In the genomic region with DNA sequence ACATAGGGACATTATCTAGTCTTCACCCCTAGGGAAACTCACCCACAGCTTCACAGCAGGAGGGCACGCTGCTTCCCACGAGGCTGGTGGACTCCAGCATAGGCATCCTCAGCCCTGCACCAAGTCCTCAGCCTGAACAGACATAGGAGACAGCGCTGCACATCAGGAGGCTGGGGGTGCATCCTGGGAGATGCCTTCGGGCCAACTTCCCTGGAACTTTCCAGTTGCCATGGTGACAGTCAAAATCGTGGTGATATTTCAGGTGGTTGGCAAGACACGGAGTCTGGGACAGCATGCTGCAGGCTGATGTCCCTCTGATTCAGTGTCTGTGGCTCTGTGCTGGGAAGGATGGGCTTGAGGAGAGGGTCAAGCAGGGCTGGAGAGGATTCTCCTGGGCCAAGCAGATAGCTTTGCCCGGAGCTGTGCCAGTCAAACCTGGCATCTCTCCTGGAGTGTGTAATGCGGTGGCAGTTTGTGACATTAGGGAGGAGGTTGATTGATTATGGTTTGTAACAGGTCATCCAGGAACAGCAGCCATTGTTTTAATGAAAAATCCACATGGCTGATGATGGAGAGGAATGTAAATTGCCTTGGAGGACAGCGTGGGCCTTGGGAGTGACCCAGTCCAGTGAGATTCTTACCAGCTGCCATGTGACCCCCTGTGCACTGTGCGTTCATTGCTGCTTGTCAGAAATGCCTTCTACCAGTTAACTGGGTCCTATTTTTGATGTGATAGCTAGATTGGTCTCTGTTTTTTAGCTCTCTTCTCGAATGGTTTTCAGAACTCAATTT, we compare ENCODE assay signal across 14 cellular contexts. TPM values are rescaled to one million over a fixed set of nuclear protein-coding genes. Genes with fewer than 3 reads are reported as not detected.
DNase-seq lines count a peak whose midpoint lies in the region; ATAC-seq, FAIRE-seq and TF ChIP-seq lines count a peak whose summit lies in the region.
"Had no signal": no experiment of that assay in that cellular context is flagged by ENCODE, and none has a peak within 500 bp of the region (broad histone marks: within the 10 kb centered on the region; RNA-seq: fewer than 3 reads in every experiment).

No MANE protein-coding gene starts in this region.

- no peak for ATAC-seq in omental fat pad (ENCODE audit: low FRiP score)

- no peaks in the 10 kb centered on the region for H3K36me3 Mint-ChIP-seq in CD8-positive, alpha-beta memory T cell
- no peaks in the 10 kb centered on the region for H3K36me3 Mint-ChIP-seq in nephron (ENCODE audit: low read depth)

- TF ChIP-seq CTCF in nephron (IDR thresholded peaks at IDR 0.05; ENCODE audit: unreplicated experiment in 3 of 3) (no peak), omental fat pad (IDR thresholded peaks at IDR 0.05) (no peak)

- peaks cover 92 to 99% (median 99%) of the 10 kb centered on the region in 3 donors for H3K4me1 Mint-ChIP-seq in CD8-positive, alpha-beta memory T cell
- H3K4me1 Mint-ChIP-seq in nephron, result peaks cover 19% of the 10 kb centered on the region

- H3K27ac ChIP-seq in CD8-positive, alpha-beta memory T cell (ENCODE audit: low read depth, low read length), result no peak overlapping the region
- H3K27ac ChIP-seq: thyroid gland had no signal

- no peak for DNase-seq in CD8-positive, alpha-beta memory T cell
- DNase-seq in NCI-H69 (lab: John Stamatoyannopoulos, UW) (peak; percentile 28), cerebellum (ENCODE audit: low spot score) (peak; percentile 46), NCI-H1417 treated with DMSO at 0.1 percent for 48 hours (lab: John Stamatoyannopoulos, UW) (no peak), HTR-8/SVneo (ENCODE audit: insufficient read length, low spot score) (no peak), omental fat pad (ENCODE audit: low spot score) (no peak), iPS-NIHi7 (ENCODE audit: extremely low spot score) (no peak)
- DNase-seq: activated B cell treated with CpG ODN at 0.5 μM for 24 hours, cortex of kidney, NCI-H1694, NCI-H774, SHP77, thyroid gland had no signal

- no peak overlapping the region for H3K4me3 ChIP-seq in CD8-positive, alpha-beta memory T cell (ENCODE audit: low read length)
- H3K4me3 ChIP-seq: thyroid gland had no signal

- H3K9me3 ChIP-seq in CD8-positive, alpha-beta memory T cell (ENCODE audit: low read length), result no peaks in the 10 kb centered on the region
- H3K9me3 ChIP-seq: thyroid gland had no signal

- no peaks in the 10 kb centered on the region for H3K36me3 ChIP-seq in CD8-positive, alpha-beta memory T cell (ENCODE audit: insufficient read depth, low read length)
- H3K36me3 ChIP-seq: thyroid gland had no signal

- CTCF ChIA-PET in CD8-positive, alpha-beta memory T cell (lab: Charles Lee), result interaction anchor here (1.6 to 4.2 kb wide), 2 partner anchors 15 to 16 kb away, joined by 10 to 25 read pairs; no protein-coding TSS in a partner anchor

- no peaks in the 10 kb centered on the region for H3K27me3 Mint-ChIP-seq in CD8-positive, alpha-beta memory T cell
- H3K27me3 Mint-ChIP-seq in nephron (ENCODE audit: low read depth), result peaks cover 7% of the 10 kb centered on the region
- H3K27me3 Mint-ChIP-seq: activated B cell treated with CpG ODN at 0.5 μM for 24 hours had no signal

- peak overlapping the region; percentile 64 to 93 (median 82) for H3K27ac Mint-ChIP-seq in CD8-positive, alpha-beta memory T cell
- peak overlapping the region; percentile 9 to 18 (median 17) for H3K27ac Mint-ChIP-seq in nephron
- H3K27ac Mint-ChIP-seq: activated B cell treated with CpG ODN at 0.5 μM for 24 hours had no signal

- FAIRE-seq in HTR-8/SVneo (lab: Jason Lieb, UNC), result no peak

- peaks cover 98% of the 10 kb centered on the region for H3K4me1 ChIP-seq in CD8-positive, alpha-beta memory T cell (ENCODE audit: insufficient read depth, low read length)
- H3K4me1 ChIP-seq: thyroid gland had no signal

- POLR2A ChIA-PET in CD8-positive, alpha-beta memory T cell (lab: Charles Lee), result no interaction called here

- H3K27me3 ChIP-seq in CD8-positive, alpha-beta memory T cell (ENCODE audit: insufficient read depth, low read length, poor library complexity, severe bottlenecking), result no peaks in the 10 kb centered on the region
- H3K27me3 ChIP-seq: thyroid gland had no signal

- H3K9me3 Mint-ChIP-seq in CD8-positive, alpha-beta memory T cell, result no peaks in the 10 kb centered on the region
- peaks cover 5% of the 10 kb centered on the region for H3K9me3 Mint-ChIP-seq in nephron
- H3K9me3 Mint-ChIP-seq: activated B cell treated with CpG ODN at 0.5 μM for 24 hours had no signal

- peak overlapping the region in 3 of 7 donors; percentile 41 to 63 (median 52) for H3K4me3 Mint-ChIP-seq in CD8-positive, alpha-beta memory T cell
- H3K4me3 Mint-ChIP-seq in nephron, result no peak overlapping the region
- H3K4me3 Mint-ChIP-seq: activated B cell treated with CpG ODN at 0.5 μM for 24 hours had no signal

RNA-seq across cellular contexts. Expression of a gene that starts 35.7 kb away (rescaled TPM):
- 100 to 1,000 TPM; 238 to 243 TPM for total RNA-seq in CD8-positive, alpha-beta memory T cell
- polyA plus RNA-seq in CD8-positive, alpha-beta memory T cell, result 227 TPM
- total RNA-seq in cerebellum (18.4 TPM), omental fat pad (10 to 100 TPM; 14.2 to 49.5 (median 18.3) TPM)

Comparison
In these comparisons a context has a peak if more than half of its experiments do, and no peak if none do; other contexts are left out.
1. DNase-seq: peak in NCI-H69 (single experiment) and cerebellum (single experiment); none in CD8-positive, alpha-beta memory T cell (0 of 5), NCI-H1417 treated with DMSO at 0.1 percent for 48 hours (single experiment), HTR-8/SVneo (single experiment), omental fat pad (single experiment) and iPS-NIHi7 (single experiment).
2. RNA of a gene that starts 35.7 kb away (total RNA-seq): 238 to 243 TPM in CD8-positive, alpha-beta memory T cell; 14.2 to 49.5 TPM in omental fat pad and 18.4 TPM in cerebellum (single experiment); every median in the first group is over 4 times any median in the second.